ENCODE assay signal across 11 cellular contexts in the genomic region with DNA sequence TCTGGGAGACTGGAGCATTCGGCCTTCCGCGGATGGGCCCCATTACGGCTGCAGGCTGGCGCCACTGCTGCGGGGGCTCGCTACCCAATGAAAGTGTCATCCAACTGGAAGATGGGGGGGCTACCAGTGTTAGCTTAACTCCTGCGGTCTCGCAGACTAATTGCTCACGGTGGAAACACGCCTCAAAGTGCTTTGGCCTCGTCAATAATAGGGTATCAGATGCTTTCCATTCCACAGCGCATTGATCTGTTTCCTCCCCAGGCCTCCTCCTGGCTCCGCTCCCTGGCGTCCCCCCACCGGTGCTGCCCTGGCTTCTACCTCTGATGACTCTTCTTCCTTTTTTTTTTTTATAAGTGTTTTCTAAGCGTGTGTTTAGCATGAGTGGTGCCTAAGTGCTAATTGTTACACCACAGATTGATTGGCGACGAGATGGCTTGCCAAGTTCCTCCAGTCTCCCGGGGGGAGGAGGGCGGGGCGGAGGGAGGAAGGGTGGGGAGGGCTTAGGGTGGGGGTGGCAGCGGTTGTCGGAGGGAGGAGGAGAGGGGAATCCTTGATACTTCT.
DNase-seq lines count a peak whose midpoint lies in the region; ATAC-seq and TF ChIP-seq lines count a peak whose summit lies in the region.
"Had no signal": no experiment of that assay in that cellular context is flagged by ENCODE, and none has a peak within 500 bp of the region (broad histone marks: within the 10 kb centered on the region; RNA-seq: fewer than 3 reads in every experiment).

No MANE protein-coding gene starts in this region.

- DNase-seq in H7 (peak; percentile 64), NCI-H82 treated with DMSO at 0.1 percent for 48 hours (lab: John Stamatoyannopoulos, UW; ENCODE audit: unreplicated experiment) (peak; percentile 9), right cardiac atrium (peak; percentile 35 to 73 (median 67)), smooth muscle cell (lab: John Stamatoyannopoulos, UW; ENCODE audit: unreplicated experiment) (no peak), left lobe of liver (ENCODE audit: low spot score) (no peak), cerebellum (ENCODE audit: low spot score) (no peak)
- no peak for DNase-seq in activated CD4-positive, CD25-positive, alpha-beta regulatory T cell (lab: John Stamatoyannopoulos, UW)
- DNase-seq: activated naive CD4-positive, alpha-beta T cell treated with anti-CD3 and anti-CD28 coated beads for 36 hours; PC-9 had no signal

- peaks cover 1% of the 10 kb centered on the region; the same call in 1 of the 2 replicates for H3K27me3 ChIP-seq in H7 (ENCODE audit: control insufficient read depth, insufficient read depth, low read length)
- no peaks in the 10 kb centered on the region for H3K27me3 ChIP-seq in right cardiac atrium (ENCODE audit: control insufficient read depth, insufficient read depth)
- H3K27me3 ChIP-seq in smooth muscle cell (ENCODE audit: low read depth), result no peaks in the 10 kb centered on the region
- H3K27me3 ChIP-seq: tibial nerve had no signal

- H3K27ac ChIP-seq in right cardiac atrium (ENCODE audit: low read length), result no peak overlapping the region
- H3K27ac ChIP-seq in smooth muscle cell (ENCODE audit: low read depth), result no peak overlapping the region
- H3K27ac ChIP-seq: PC-9, tibial nerve had no signal

- H3K36me3 ChIP-seq in H7 (replicated peaks; ENCODE audit: control insufficient read depth, insufficient read depth, low read length) (no peaks in the 10 kb centered on the region), smooth muscle cell (ENCODE audit: low read depth) (no peaks in the 10 kb centered on the region)
- H3K36me3 ChIP-seq: tibial nerve had no signal

- 14% methylated on average over 24 of the region's 24 CpGs for WGBS in right cardiac atrium
- 41% methylated on average over 22 of the region's 24 CpGs for WGBS in smooth muscle cell (ENCODE audit: low lambda C conversion rate)

- H3F3A ChIP-seq in smooth muscle cell (ENCODE audit: low read depth), result peaks cover 4% of the 10 kb centered on the region

- H3K4me1 ChIP-seq in right cardiac atrium (ENCODE audit: control insufficient read depth, insufficient read depth, low read length) (no peaks in the 10 kb centered on the region), smooth muscle cell (ENCODE audit: low read depth) (no peaks in the 10 kb centered on the region)

- intact Hi-C loops in right cardiac atrium (cut with DNase I), result no loop called here

- H3K79me2 ChIP-seq in smooth muscle cell (ENCODE audit: low read depth), result no peaks in the 10 kb centered on the region

- no peak overlapping the region for H2AFZ ChIP-seq in smooth muscle cell (ENCODE audit: low read depth)
- H2AFZ ChIP-seq: PC-9 had no signal

- TF ChIP-seq CTCF in smooth muscle cell (IDR thresholded peaks at IDR 0.05; ENCODE audit: borderline replicate concordance, insufficient read depth, poor library complexity, severe bottlenecking), result no peak

- no peak overlapping the region for H3K9ac ChIP-seq in smooth muscle cell (ENCODE audit: low read depth)

- H3K4me3 ChIP-seq in H7 (ENCODE audit: insufficient read depth, low read depth, low read length) (no peak overlapping the region), right cardiac atrium (ENCODE audit: low read length) (peak overlapping the region; percentile 7), smooth muscle cell (no peak overlapping the region)
- H3K4me3 ChIP-seq: PC-9 had no signal

- peak; percentile 57 to 82 for ATAC-seq in right cardiac atrium
- no peak for ATAC-seq in left lobe of liver
- ATAC-seq in GM21423 (IDR thresholded peaks at IDR 0.05; ENCODE audit: unreplicated experiment), result no peak

- H3K9me3 ChIP-seq in right cardiac atrium (ENCODE audit: control insufficient read depth, low read length), result no peaks in the 10 kb centered on the region
- H3K9me3 ChIP-seq in smooth muscle cell (replicated peaks; ENCODE audit: low read depth), result no peaks in the 10 kb centered on the region

- no peaks in the 10 kb centered on the region for H4K20me1 ChIP-seq in smooth muscle cell (ENCODE audit: low read depth)

- H3K4me2 ChIP-seq in smooth muscle cell, result peak overlapping the region; percentile 76
- H3K4me2 ChIP-seq: PC-9 had no signal

Comparison
In these comparisons a context has a peak if more than half of its experiments do, and no peak if none do; other contexts are left out.
1. DNase-seq: peak in H7 (single experiment), NCI-H82 treated with DMSO at 0.1 percent for 48 hours (single experiment) and right cardiac atrium (3 of 3); none in smooth muscle cell (single experiment), left lobe of liver (single experiment), activated CD4-positive, CD25-positive, alpha-beta regulatory T cell (0 of 4) and cerebellum (single experiment).
2. ATAC-seq: peak in right cardiac atrium (2 of 2); none in left lobe of liver (single experiment) and GM21423 (single experiment).